ENCODE assay signal across 1 cellular context in the genomic region with DNA sequence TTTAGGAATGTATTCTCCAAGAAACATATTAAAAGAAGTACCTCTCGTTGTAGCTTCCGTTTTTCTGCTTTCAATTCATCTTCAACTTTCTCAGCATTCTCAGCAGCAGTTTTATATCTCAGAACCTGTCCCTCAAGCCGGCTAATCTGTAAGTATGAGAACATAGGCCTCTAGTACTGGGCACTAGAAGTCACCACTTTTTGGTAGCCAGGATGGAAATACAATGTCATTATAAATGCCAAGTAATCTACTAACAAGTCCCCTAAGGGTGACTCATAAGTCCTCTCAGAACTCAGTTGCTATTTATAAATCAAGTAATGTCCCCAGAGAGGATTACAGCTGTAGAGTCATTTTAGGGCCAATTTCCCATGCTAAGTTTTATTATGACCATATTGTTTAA.
TF ChIP-seq lines count a peak whose summit lies in the region.

No MANE protein-coding gene starts in this region.

TF ChIP-seq in HEK293, 187 proteins besides CTCF, POLR2A, EP300 and RAD21 (continued from another document):
- TF ChIP-seq, protein P1, sequence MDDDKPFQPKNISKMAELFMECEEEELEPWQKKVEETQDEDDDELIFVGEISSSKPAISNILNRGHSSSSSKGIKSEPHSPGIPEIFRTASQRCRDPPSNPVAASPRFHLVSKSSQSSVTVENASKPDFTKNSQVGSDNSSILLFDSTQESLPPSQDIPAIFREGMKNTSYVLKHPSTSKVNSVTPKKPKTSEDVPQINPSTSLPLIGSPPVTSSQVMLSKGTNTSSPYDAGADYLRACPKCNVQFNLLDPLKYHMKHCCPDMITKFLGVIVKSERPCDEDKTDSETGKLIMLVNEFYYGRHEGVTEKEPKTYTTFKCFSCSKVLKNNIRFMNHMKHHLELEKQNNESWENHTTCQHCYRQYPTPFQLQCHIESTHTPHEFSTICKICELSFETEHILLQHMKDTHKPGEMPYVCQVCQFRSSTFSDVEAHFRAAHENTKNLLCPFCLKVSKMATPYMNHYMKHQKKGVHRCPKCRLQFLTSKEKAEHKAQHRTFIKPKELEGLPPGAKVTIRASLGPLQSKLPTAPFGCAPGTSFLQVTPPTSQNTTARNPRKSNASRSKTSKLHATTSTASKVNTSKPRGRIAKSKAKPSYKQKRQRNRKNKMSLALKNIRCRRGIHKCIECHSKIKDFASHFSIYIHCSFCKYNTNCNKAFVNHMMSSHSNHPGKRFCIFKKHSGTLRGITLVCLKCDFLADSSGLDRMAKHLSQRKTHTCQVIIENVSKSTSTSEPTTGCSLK (tag by site-specific recombination; IDR thresholded peaks at IDR 0.05): no peak
- TF ChIP-seq, protein P2, sequence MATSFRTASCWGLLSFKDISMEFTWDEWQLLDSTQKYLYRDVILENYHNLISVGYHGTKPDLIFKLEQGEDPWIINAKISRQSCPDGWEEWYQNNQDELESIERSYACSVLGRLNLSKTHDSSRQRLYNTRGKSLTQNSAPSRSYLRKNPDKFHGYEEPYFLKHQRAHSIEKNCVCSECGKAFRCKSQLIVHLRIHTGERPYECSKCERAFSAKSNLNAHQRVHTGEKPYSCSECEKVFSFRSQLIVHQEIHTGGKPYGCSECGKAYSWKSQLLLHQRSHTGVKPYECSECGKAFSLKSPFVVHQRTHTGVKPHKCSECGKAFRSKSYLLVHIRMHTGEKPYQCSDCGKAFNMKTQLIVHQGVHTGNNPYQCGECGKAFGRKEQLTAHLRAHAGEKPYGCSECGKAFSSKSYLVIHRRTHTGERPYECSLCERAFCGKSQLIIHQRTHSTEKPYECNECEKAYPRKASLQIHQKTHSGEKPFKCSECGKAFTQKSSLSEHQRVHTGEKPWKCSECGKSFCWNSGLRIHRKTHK (tag by site-specific recombination; IDR thresholded peaks at IDR 0.05): no peak
- TF ChIP-seq, protein P3, sequence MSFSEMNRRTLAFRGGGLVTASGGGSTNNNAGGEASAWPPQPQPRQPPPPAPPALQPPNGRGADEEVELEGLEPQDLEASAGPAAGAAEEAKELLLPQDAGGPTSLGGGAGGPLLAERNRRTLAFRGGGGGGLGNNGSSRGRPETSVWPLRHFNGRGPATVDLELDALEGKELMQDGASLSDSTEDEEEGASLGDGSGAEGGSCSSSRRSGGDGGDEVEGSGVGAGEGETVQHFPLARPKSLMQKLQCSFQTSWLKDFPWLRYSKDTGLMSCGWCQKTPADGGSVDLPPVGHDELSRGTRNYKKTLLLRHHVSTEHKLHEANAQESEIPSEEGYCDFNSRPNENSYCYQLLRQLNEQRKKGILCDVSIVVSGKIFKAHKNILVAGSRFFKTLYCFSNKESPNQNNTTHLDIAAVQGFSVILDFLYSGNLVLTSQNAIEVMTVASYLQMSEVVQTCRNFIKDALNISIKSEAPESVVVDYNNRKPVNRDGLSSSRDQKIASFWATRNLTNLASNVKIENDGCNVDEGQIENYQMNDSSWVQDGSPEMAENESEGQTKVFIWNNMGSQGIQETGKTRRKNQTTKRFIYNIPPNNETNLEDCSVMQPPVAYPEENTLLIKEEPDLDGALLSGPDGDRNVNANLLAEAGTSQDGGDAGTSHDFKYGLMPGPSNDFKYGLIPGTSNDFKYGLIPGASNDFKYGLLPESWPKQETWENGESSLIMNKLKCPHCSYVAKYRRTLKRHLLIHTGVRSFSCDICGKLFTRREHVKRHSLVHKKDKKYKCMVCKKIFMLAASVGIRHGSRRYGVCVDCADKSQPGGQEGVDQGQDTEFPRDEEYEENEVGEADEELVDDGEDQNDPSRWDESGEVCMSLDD (tag by site-specific recombination; IDR thresholded peaks at IDR 0.05): no peak
- peak; percentile 24; the same call in 1 of the 2 replicates for TF ChIP-seq TCF7L2 (IDR thresholded peaks at IDR 0.05; ENCODE audit: borderline replicate concordance, low read depth, low read length)
- TF ChIP-seq ZNF629 (tag by site-specific recombination; IDR thresholded peaks at IDR 0.05): peak; percentile 76
- TF ChIP-seq SP7 (tag by site-specific recombination; IDR thresholded peaks at IDR 0.05): peak; percentile 32; the same call in 1 of the 2 replicates
- TF ChIP-seq ZNF10 (tag by site-specific recombination; IDR thresholded peaks at IDR 0.05): no peak
- TF ChIP-seq, protein P4, sequence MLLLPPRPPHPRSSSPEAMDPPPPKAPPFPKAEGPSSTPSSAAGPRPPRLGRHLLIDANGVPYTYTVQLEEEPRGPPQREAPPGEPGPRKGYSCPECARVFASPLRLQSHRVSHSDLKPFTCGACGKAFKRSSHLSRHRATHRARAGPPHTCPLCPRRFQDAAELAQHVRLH (tag by site-specific recombination; IDR thresholded peaks at IDR 0.05): no peak
- TF ChIP-seq ZNF23 (tag by site-specific recombination; IDR thresholded peaks at IDR 0.05; ENCODE audit: borderline replicate concordance): no peak
- TF ChIP-seq, protein P5, sequence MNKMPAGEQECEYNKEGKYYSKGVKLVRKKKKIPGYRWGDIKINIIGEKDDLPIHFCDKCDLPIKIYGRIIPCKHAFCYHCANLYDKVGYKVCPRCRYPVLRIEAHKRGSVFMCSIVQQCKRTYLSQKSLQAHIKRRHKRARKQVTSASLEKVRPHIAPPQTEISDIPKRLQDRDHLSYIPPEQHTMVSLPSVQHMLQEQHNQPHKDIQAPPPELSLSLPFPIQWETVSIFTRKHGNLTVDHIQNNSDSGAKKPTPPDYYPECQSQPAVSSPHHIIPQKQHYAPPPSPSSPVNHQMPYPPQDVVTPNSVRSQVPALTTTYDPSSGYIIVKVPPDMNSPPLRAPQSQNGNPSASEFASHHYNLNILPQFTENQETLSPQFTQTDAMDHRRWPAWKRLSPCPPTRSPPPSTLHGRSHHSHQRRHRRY (tag by site-specific recombination; IDR thresholded peaks at IDR 0.05): no peak
- no peak for TF ChIP-seq BCL11B (tag by site-specific recombination; IDR thresholded peaks at IDR 0.05; ENCODE audit: low read depth)
- TF ChIP-seq ZNF654 (tag by site-specific recombination; IDR thresholded peaks at IDR 0.05; ENCODE audit: low read depth): peak; percentile 11; the same call in 1 of the 2 replicates
- TF ChIP-seq, protein P6, sequence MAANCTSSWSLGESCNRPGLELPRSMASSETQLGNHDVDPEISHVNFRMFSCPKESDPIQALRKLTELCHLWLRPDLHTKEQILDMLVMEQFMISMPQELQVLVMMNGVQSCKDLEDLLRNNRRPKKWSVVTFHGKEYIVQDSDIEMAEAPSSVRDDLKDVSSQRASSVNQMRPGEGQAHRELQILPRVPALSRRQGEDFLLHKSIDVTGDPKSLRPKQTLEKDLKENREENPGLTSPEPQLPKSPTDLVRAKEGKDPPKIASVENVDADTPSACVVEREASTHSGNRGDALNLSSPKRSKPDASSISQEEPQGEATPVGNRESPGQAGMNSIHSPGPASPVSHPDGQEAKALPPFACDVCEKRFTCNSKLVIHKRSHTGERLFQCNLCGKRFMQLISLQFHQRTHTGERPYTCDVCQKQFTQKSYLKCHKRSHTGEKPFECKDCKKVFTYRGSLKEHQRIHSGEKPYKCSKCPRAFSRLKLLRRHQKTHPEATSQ (tag by site-specific recombination; IDR thresholded peaks at IDR 0.05): no peak
- TF ChIP-seq, protein P7, sequence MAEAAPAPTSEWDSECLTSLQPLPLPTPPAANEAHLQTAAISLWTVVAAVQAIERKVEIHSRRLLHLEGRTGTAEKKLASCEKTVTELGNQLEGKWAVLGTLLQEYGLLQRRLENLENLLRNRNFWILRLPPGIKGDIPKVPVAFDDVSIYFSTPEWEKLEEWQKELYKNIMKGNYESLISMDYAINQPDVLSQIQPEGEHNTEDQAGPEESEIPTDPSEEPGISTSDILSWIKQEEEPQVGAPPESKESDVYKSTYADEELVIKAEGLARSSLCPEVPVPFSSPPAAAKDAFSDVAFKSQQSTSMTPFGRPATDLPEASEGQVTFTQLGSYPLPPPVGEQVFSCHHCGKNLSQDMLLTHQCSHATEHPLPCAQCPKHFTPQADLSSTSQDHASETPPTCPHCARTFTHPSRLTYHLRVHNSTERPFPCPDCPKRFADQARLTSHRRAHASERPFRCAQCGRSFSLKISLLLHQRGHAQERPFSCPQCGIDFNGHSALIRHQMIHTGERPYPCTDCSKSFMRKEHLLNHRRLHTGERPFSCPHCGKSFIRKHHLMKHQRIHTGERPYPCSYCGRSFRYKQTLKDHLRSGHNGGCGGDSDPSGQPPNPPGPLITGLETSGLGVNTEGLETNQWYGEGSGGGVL (tag by site-specific recombination; IDR thresholded peaks at IDR 0.05): no peak
- no peak for TF ChIP-seq ZNF768 (tag by site-specific recombination; IDR thresholded peaks at IDR 0.05)
- no peak for TF ChIP-seq SALL2 (tag by site-specific recombination; IDR thresholded peaks at IDR 0.05; ENCODE audit: borderline replicate concordance)
- no peak for TF ChIP-seq ZNF664 (tag by site-specific recombination; IDR thresholded peaks at IDR 0.05)
- no peak for TF ChIP-seq ZNF521 (tag by site-specific recombination; IDR thresholded peaks at IDR 0.05)
- TF ChIP-seq ZNF140 (tag by site-specific recombination; IDR thresholded peaks at IDR 0.05): no peak
- TF ChIP-seq ZNF266 (tag by site-specific recombination; IDR thresholded peaks at IDR 0.05; ENCODE audit: low read depth): no peak
- TF ChIP-seq ZNF132 (tag by site-specific recombination; IDR thresholded peaks at IDR 0.05; ENCODE audit: borderline replicate concordance): no peak
- TF ChIP-seq, protein P8, sequence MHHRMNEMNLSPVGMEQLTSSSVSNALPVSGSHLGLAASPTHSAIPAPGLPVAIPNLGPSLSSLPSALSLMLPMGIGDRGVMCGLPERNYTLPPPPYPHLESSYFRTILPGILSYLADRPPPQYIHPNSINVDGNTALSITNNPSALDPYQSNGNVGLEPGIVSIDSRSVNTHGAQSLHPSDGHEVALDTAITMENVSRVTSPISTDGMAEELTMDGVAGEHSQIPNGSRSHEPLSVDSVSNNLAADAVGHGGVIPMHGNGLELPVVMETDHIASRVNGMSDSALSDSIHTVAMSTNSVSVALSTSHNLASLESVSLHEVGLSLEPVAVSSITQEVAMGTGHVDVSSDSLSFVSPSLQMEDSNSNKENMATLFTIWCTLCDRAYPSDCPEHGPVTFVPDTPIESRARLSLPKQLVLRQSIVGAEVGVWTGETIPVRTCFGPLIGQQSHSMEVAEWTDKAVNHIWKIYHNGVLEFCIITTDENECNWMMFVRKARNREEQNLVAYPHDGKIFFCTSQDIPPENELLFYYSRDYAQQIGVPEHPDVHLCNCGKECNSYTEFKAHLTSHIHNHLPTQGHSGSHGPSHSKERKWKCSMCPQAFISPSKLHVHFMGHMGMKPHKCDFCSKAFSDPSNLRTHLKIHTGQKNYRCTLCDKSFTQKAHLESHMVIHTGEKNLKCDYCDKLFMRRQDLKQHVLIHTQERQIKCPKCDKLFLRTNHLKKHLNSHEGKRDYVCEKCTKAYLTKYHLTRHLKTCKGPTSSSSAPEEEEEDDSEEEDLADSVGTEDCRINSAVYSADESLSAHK (tag by site-specific recombination; IDR thresholded peaks at IDR 0.05): no peak
- no peak for TF ChIP-seq ZNF391 (tag by site-specific recombination; IDR thresholded peaks at IDR 0.05; ENCODE audit: borderline replicate concordance, low read depth)
- no peak for TF ChIP-seq ZNF555 (tag by site-specific recombination; conservative IDR thresholded peaks at IDR 0.05)
- TF ChIP-seq HOXC10 (CRISPR knock-in tag; IDR thresholded peaks at IDR 0.05): no peak
- TF ChIP-seq ZNF510 (tag by site-specific recombination; IDR thresholded peaks at IDR 0.05; ENCODE audit: insufficient replicate concordance): no peak
- TF ChIP-seq SCRT2 (tag by site-specific recombination; IDR thresholded peaks at IDR 0.05): peak; percentile 44
- no peak for TF ChIP-seq ZNF157 (tag by site-specific recombination; IDR thresholded peaks at IDR 0.05)
- no peak for TF ChIP-seq ZBTB7A (tag by site-specific recombination; IDR thresholded peaks at IDR 0.05; ENCODE audit: low read depth)
- no peak for TF ChIP-seq ZNF701 (tag by site-specific recombination; IDR thresholded peaks at IDR 0.05)
- no peak for TF ChIP-seq ZBTB8A (tag by site-specific recombination; IDR thresholded peaks at IDR 0.05)
- no peak for TF ChIP-seq ZNF239 (tag by site-specific recombination; IDR thresholded peaks at IDR 0.05)
- TF ChIP-seq, protein P9, sequence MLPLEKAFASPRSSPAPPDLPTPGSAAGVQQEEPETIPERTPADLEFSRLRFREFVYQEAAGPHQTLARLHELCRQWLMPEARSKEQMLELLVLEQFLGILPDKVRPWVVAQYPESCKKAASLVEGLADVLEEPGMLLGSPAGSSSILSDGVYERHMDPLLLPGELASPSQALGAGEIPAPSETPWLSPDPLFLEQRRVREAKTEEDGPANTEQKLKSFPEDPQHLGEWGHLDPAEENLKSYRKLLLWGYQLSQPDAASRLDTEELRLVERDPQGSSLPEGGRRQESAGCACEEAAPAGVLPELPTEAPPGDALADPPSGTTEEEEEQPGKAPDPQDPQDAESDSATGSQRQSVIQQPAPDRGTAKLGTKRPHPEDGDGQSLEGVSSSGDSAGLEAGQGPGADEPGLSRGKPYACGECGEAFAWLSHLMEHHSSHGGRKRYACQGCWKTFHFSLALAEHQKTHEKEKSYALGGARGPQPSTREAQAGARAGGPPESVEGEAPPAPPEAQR (tag by site-specific recombination; IDR thresholded peaks at IDR 0.05): no peak
